ENCODE assay signal across 8 cellular contexts in genomic region chr2:201129044-201129505, GRCh38. TPM values are rescaled to one million over a fixed set of nuclear protein-coding genes. Genes with fewer than 3 reads are reported as not detected.
DNase-seq lines count a peak whose midpoint lies in the region; ATAC-seq and TF ChIP-seq lines count a peak whose summit lies in the region.

No MANE protein-coding gene starts in this region.

- peaks cover 68% of the 10 kb centered on the region for H3K4me1 Mint-ChIP-seq in activated T-cell treated with anti-CD3 and anti-CD28 coated beads, Interleukin-2, amount 50 U/mL, for 24 hours (ENCODE audit: low read depth)
- H3K4me1 Mint-ChIP-seq in stimulated activated effector memory CD8-positive, alpha-beta T cell treated with anti-CD3 and anti-CD28 coated beads, Interleukin-12 subunit alpha, Interleukin-12 subunit beta, amount 100 ng/mL, for 72 hours, result peaks cover 59% of the 10 kb centered on the region

- H3K4me3 ChIP-seq in gastroesophageal sphincter, result no peak overlapping the region

- H3K9me3 ChIP-seq in gastroesophageal sphincter, result no peaks in the 10 kb centered on the region

- DNase-seq in AG08396 (ENCODE audit: low spot score) (peak; percentile 32), GM19240 (ENCODE audit: insufficient read length, low spot score) (no peak)
- DNase-seq in activated T-cell treated with anti-CD3 and anti-CD28 coated beads, Interleukin-2, amount 50 U/mL, for 24 hours, result peak; percentile 72
- DNase-seq in stimulated activated effector memory CD8-positive, alpha-beta T cell treated with anti-CD3 and anti-CD28 coated beads, Interleukin-12 subunit alpha, Interleukin-12 subunit beta, amount 100 ng/mL, for 72 hours (ENCODE audit: low spot score in 2 of 2), result peak in 1 of 2 donors; percentile 76
- DNase-seq in central memory CD4-positive, alpha-beta T cell, result no peak

- H3K27me3 ChIP-seq in gastroesophageal sphincter, result no peaks in the 10 kb centered on the region

- peaks cover 66% of the 10 kb centered on the region for H3K36me3 Mint-ChIP-seq in activated T-cell treated with anti-CD3 and anti-CD28 coated beads, Interleukin-2, amount 50 U/mL, for 24 hours (ENCODE audit: low read depth)
- H3K36me3 Mint-ChIP-seq in stimulated activated effector memory CD8-positive, alpha-beta T cell treated with anti-CD3 and anti-CD28 coated beads, Interleukin-12 subunit alpha, Interleukin-12 subunit beta, amount 100 ng/mL, for 72 hours, result peaks cover 98% of the 10 kb centered on the region

- TF ChIP-seq EP300 in gastroesophageal sphincter (IDR thresholded peaks at IDR 0.05), result no peak

- ATAC-seq in HG02610 (IDR thresholded peaks at IDR 0.05; ENCODE audit: unreplicated experiment) (peak; percentile 31), gastroesophageal sphincter (no peak), GM21717 (IDR thresholded peaks at IDR 0.05; ENCODE audit: unreplicated experiment) (no peak)
- peak; percentile 46 for ATAC-seq in stimulated activated effector memory CD8-positive, alpha-beta T cell treated with anti-CD3 and anti-CD28 coated beads, Interleukin-12 subunit alpha, Interleukin-12 subunit beta, amount 100 ng/mL, for 72 hours

- no peaks in the 10 kb centered on the region for H3K27me3 Mint-ChIP-seq in activated T-cell treated with anti-CD3 and anti-CD28 coated beads, Interleukin-2, amount 50 U/mL, for 24 hours

- WGBS in gastroesophageal sphincter (ENCODE audit: low coverage in 1 of 2), 2 donors, result 26 to 42% methylated on average over 4 of the region's 4 CpGs

- H3K9me3 Mint-ChIP-seq in activated T-cell treated with anti-CD3 and anti-CD28 coated beads, Interleukin-2, amount 50 U/mL, for 24 hours, result no peaks in the 10 kb centered on the region
- H3K9me3 Mint-ChIP-seq in stimulated activated effector memory CD8-positive, alpha-beta T cell treated with anti-CD3 and anti-CD28 coated beads, Interleukin-12 subunit alpha, Interleukin-12 subunit beta, amount 100 ng/mL, for 72 hours, result no peaks in the 10 kb centered on the region

- H3K27ac ChIP-seq in gastroesophageal sphincter, result peak overlapping the region; percentile 24 to 98 (median 64)

- TF ChIP-seq CTCF in gastroesophageal sphincter (IDR thresholded peaks at IDR 0.05), result no peak

- no peak for TF ChIP-seq POLR2A in gastroesophageal sphincter (IDR thresholded peaks at IDR 0.05)

- peaks cover 38 to 96% (median 52%) of the 10 kb centered on the region in 3 donors for H3K4me1 ChIP-seq in gastroesophageal sphincter

- H3K36me3 ChIP-seq in gastroesophageal sphincter, result peaks cover 0 to 23% of the 10 kb centered on the region in 2 donors

- peak overlapping the region; percentile 90 for H3K4me3 Mint-ChIP-seq in activated T-cell treated with anti-CD3 and anti-CD28 coated beads, Interleukin-2, amount 50 U/mL, for 24 hours
- H3K4me3 Mint-ChIP-seq in stimulated activated effector memory CD8-positive, alpha-beta T cell treated with anti-CD3 and anti-CD28 coated beads, Interleukin-12 subunit alpha, Interleukin-12 subunit beta, amount 100 ng/mL, for 72 hours, result peak overlapping the region; percentile 90

- H3K27ac Mint-ChIP-seq in activated T-cell treated with anti-CD3 and anti-CD28 coated beads, Interleukin-2, amount 50 U/mL, for 24 hours, result peak overlapping the region; percentile 99
- peak overlapping the region; percentile 98 for H3K27ac Mint-ChIP-seq in stimulated activated effector memory CD8-positive, alpha-beta T cell treated with anti-CD3 and anti-CD28 coated beads, Interleukin-12 subunit alpha, Interleukin-12 subunit beta, amount 100 ng/mL, for 72 hours

RNA-seq across cellular contexts. Expression of gene CFLAR, which starts 13.1 kb away (rescaled TPM):
- total RNA-seq in gastroesophageal sphincter, result 100 to 1,000 TPM; 145 to 346 (median 176) TPM

RNA-seq across cellular contexts. Expression of gene CASP10, which starts 53.9 kb away (rescaled TPM):
- total RNA-seq in gastroesophageal sphincter, result 1 to 10 TPM; 2.6 to 7.5 (median 6.3) TPM

RNA-seq across cellular contexts. Expression of gene NDUFB3, which starts 57.3 kb away (rescaled TPM):
- 10 to 100 TPM; 33.0 to 59.9 (median 46.6) TPM for total RNA-seq in gastroesophageal sphincter

RNA-seq across cellular contexts. Expression of gene HYCC2, which starts 57.6 kb away (rescaled TPM):
- total RNA-seq in gastroesophageal sphincter, result 10 to 100 TPM; 10.6 to 19.9 (median 13.9) TPM

Comparison
In these comparisons a context has a peak if more than half of its experiments do, and no peak if none do; other contexts are left out.
1. DNase-seq: peak in AG08396 (single experiment) and activated T-cell treated with anti-CD3 and anti-CD28 coated beads, Interleukin-2, amount 50 U/mL, for 24 hours (single experiment); none in central memory CD4-positive, alpha-beta T cell (single experiment) and GM19240 (single experiment).
2. ATAC-seq: peak in HG02610 (single experiment) and stimulated activated effector memory CD8-positive, alpha-beta T cell treated with anti-CD3 and anti-CD28 coated beads, Interleukin-12 subunit alpha, Interleukin-12 subunit beta, amount 100 ng/mL, for 72 hours (single experiment); none in gastroesophageal sphincter (single experiment) and GM21717 (single experiment).